Comparison of ENCODE assay signal across 8 cellular contexts in the genomic region with DNA sequence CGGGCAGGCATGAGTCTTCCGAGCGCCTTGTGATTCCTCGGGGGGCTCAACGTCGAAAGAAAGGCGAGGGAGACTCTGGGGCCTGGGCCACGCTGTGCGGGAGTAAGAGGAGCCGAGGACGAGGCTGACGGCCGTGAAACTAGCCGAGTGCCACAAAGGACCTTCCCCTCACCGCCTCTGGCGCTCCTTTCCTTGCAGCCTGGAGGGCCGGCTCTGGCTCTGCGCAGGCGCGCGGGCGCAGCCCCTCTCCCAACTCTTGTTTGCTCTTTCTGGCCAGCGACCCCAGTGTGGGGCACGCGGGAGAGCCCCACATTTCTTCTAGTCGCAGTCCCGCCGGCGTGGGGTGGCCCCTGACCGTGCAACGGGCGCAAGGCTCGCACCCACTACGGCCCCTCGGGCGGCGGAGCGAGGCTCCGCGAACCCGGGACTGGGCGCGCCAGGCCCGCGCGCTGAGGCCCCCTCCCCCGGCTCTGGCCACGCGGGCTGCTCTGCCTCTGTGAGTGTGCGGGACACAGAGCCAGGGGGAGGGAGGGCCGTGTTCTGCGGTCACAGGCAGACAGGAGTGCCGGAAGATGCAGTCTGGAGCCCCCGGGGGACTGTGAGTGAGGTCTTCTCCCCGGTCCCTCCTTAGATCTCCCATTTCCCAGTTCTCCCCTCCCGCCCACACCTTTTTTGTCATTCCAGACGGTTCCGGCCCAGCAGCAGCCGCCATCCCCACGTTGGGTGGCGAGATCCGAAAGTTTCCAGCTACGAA. TPM values are rescaled to one million over a fixed set of nuclear protein-coding genes. Genes with fewer than 3 reads are reported as not detected.
DNase-seq lines count a peak whose midpoint lies in the region; ATAC-seq and TF ChIP-seq lines count a peak whose summit lies in the region.

No MANE protein-coding gene starts in this region.

- H3K36me3 ChIP-seq in DOHH2 (ENCODE audit: control insufficient read depth, low read length) (peaks cover 50% of the 10 kb centered on the region), heart right ventricle (peaks cover 0 to 12% (median 0%) of the 10 kb centered on the region in 9 donors), vagina (no peaks in the 10 kb centered on the region)

- no peaks in the 10 kb centered on the region for H3K9me2 ChIP-seq in DOHH2 (replicated peaks; ENCODE audit: control insufficient read depth, low read length)

- H3K4me3 ChIP-seq in DOHH2 (ENCODE audit: low read length) (peak overlapping the region; percentile 86), heart right ventricle (peak overlapping the region; percentile 61 to 99 (median 96)), vagina (peak overlapping the region; percentile 91 to 95)

- H3K9me3 ChIP-seq in DOHH2 (ENCODE audit: control insufficient read depth, insufficient read depth, low read length) = no peaks in the 10 kb centered on the region
- no peaks in the 10 kb centered on the region for H3K9me3 ChIP-seq in heart right ventricle
- H3K9me3 ChIP-seq in vagina = no peaks in the 10 kb centered on the region

- peaks cover 27% of the 10 kb centered on the region for H3F3A ChIP-seq in DOHH2 (ENCODE audit: control insufficient read depth, insufficient read depth)

- peak overlapping the region; percentile 96 for H3K27ac Mint-ChIP-seq in activated naive CD8-positive, alpha-beta T cell treated with anti-CD3 and anti-CD28 coated beads, Interleukin-2, amount 50 U/mL, for 24 hours

- WGBS in heart right ventricle, 2 donors = 0 to 1% methylated on average over 58 to 63 of the region's 63 CpGs

- H3K27me3 ChIP-seq in DOHH2 (ENCODE audit: control insufficient read depth, low read length) (no peaks in the 10 kb centered on the region), heart right ventricle (no peaks in the 10 kb centered on the region), vagina (no peaks in the 10 kb centered on the region)

- no peak for TF ChIP-seq CTCF in DOHH2 (IDR thresholded peaks at IDR 0.05; ENCODE audit: low read depth, low read length, poor library complexity, severe bottlenecking)
- TF ChIP-seq CTCF in heart right ventricle (IDR thresholded peaks at IDR 0.05) = no peak
- TF ChIP-seq CTCF in vagina (IDR thresholded peaks at IDR 0.05) = no peak

- no peaks in the 10 kb centered on the region for H3K9me3 Mint-ChIP-seq in activated naive CD8-positive, alpha-beta T cell treated with anti-CD3 and anti-CD28 coated beads, Interleukin-2, amount 50 U/mL, for 24 hours

- peak; percentile 2 for ATAC-seq in activated naive CD8-positive, alpha-beta T cell treated with anti-CD3 and anti-CD28 coated beads, Interleukin-2, amount 50 U/mL, for 24 hours
- ATAC-seq in heart right ventricle (peak; percentile 18 to 54 (median 30)), GM18858 (IDR thresholded peaks at IDR 0.05; ENCODE audit: unreplicated experiment) (no peak)

- H3K4me2 ChIP-seq in DOHH2 (ENCODE audit: low read length) = peak overlapping the region; percentile 95

- peaks cover 52% of the 10 kb centered on the region for H3K79me2 ChIP-seq in DOHH2 (ENCODE audit: control insufficient read depth, low read length)

- intact Hi-C loops in heart right ventricle (cut with DNase I) = loop anchor here in 5 of 10 donors (1.0 to 2.0 kb wide), 3 partner anchors 21 to 37 kb away; a partner anchor contains a TSS
- intact Hi-C loops in vagina (cut with DNase I) = no loop called here

- peak; percentile 65 for DNase-seq in M059J (ENCODE audit: low read depth)
- DNase-seq in SKM-1 treated with dmso at 0.1 percent for 144 hours (lab: John Stamatoyannopoulos, UW; ENCODE audit: unreplicated experiment) = peak; percentile 19
- DNase-seq in activated naive CD8-positive, alpha-beta T cell treated with anti-CD3 and anti-CD28 coated beads, Interleukin-2, amount 50 U/mL, for 24 hours = peak; percentile 67
- DNase-seq in heart right ventricle = peak; percentile 79 to 82
- peak; percentile 68 for DNase-seq in pons (ENCODE audit: low spot score)
- no peak for DNase-seq in vagina (ENCODE audit: extremely low spot score in 2 of 2)

- H3K4me1 ChIP-seq in DOHH2 (ENCODE audit: control insufficient read depth, low read length) = peaks cover 33% of the 10 kb centered on the region
- peaks cover 2 to 30% (median 23%) of the 10 kb centered on the region in 9 donors for H3K4me1 ChIP-seq in heart right ventricle
- H3K4me1 ChIP-seq in vagina = peaks cover 14% of the 10 kb centered on the region

- H3K27ac ChIP-seq in DOHH2 (ENCODE audit: low read depth, low read length) (peak overlapping the region; percentile 94), heart right ventricle (peak overlapping the region; percentile 98 to 100 (median 100)), vagina (peak overlapping the region; percentile 99)

- peaks cover 30% of the 10 kb centered on the region for H3K4me1 Mint-ChIP-seq in activated naive CD8-positive, alpha-beta T cell treated with anti-CD3 and anti-CD28 coated beads, Interleukin-2, amount 50 U/mL, for 24 hours

- peak overlapping the region; percentile 96 for H3K4me3 Mint-ChIP-seq in activated naive CD8-positive, alpha-beta T cell treated with anti-CD3 and anti-CD28 coated beads, Interleukin-2, amount 50 U/mL, for 24 hours

- H4K20me1 ChIP-seq in DOHH2 (ENCODE audit: control insufficient read depth, insufficient read depth, low read depth, low read length) = no peaks in the 10 kb centered on the region

- H3K36me3 Mint-ChIP-seq in activated naive CD8-positive, alpha-beta T cell treated with anti-CD3 and anti-CD28 coated beads, Interleukin-2, amount 50 U/mL, for 24 hours (ENCODE audit: low read depth) = peaks cover 22% of the 10 kb centered on the region

- no peaks in the 10 kb centered on the region for H3K27me3 Mint-ChIP-seq in activated naive CD8-positive, alpha-beta T cell treated with anti-CD3 and anti-CD28 coated beads, Interleukin-2, amount 50 U/mL, for 24 hours

- no peak for TF ChIP-seq POLR2A in vagina (IDR thresholded peaks at IDR 0.05)

RNA-seq across cellular contexts. Expression of a gene that starts 1.0 kb away (rescaled TPM):
- total RNA-seq in M059J (2014; rRNA removed; shearing (Covaris generic)) = 10.1 and 19.0 TPM in 2 replicates
- total RNA-seq in heart right ventricle (10 to 100 TPM; 26.4 to 84.9 (median 47.9) TPM), vagina (34.9 TPM)
- polyA plus RNA-seq in heart right ventricle = 10 to 100 TPM; 29.2 to 33.8 TPM

RNA-seq across cellular contexts. Expression of a gene that starts 20.9 kb away (rescaled TPM):
- 42.8 and 69.0 TPM in 2 replicates for total RNA-seq in M059J (2014; rRNA removed; shearing (Covaris generic))
- total RNA-seq in heart right ventricle (10 to 100 TPM; 13.3 to 27.2 (median 20.2) TPM), vagina (35.4 TPM)
- polyA plus RNA-seq in heart right ventricle = 10 to 100 TPM; 36.3 to 41.3 TPM

RNA-seq across cellular contexts. Expression of a gene that starts 21.3 kb away (rescaled TPM):
- total RNA-seq in M059J (2014; rRNA removed; shearing (Covaris generic)) = 28.1 and 43.7 TPM in 2 replicates
- total RNA-seq in heart right ventricle (1,000 to 10,000 TPM in 1 of 10 donors, 100 to 1,000 TPM in 9; 587 to 1,020 (median 900) TPM), vagina (78.6 TPM)
- polyA plus RNA-seq in heart right ventricle = 100 to 1,000 TPM; 180 to 375 TPM

Comparison
In these comparisons a context has a peak if more than half of its experiments do, and no peak if none do; other contexts are left out.
1. DNase-seq: peak in M059J (single experiment), SKM-1 treated with dmso at 0.1 percent for 144 hours (single experiment), activated naive CD8-positive, alpha-beta T cell treated with anti-CD3 and anti-CD28 coated beads, Interleukin-2, amount 50 U/mL, for 24 hours (single experiment), heart right ventricle (2 of 2) and pons (single experiment); none in vagina (0 of 2).
2. Peak in every context shown above with its lines, with median percentiles within 50 percentile points of each other: H3K27ac ChIP-seq and H3K4me3 ChIP-seq.